Comparison of ENCODE assay signal across 9 cellular contexts in genomic region chr11:14583252-14584105, GRCh38.
A peak's percentile ranks its signal among the peaks of the same experiment; 100 is the strongest.
DNase-seq lines count a peak whose midpoint lies in the region; ATAC-seq and TF ChIP-seq lines count a peak whose summit lies in the region.
"Had no signal": no experiment of that assay in that cellular context is flagged by ENCODE, and none has a peak within 500 bp of the region (broad histone marks: within the 10 kb centered on the region; RNA-seq: fewer than 3 reads in every experiment).

No MANE protein-coding gene starts in this region.

- no peak overlapping the region for H3K27ac Mint-ChIP-seq in Calu3 (ENCODE audit: unreplicated experiment)
- H3K27ac Mint-ChIP-seq in nephron progenitor cell: peak overlapping the region; percentile 45

- CTCF ChIA-PET in Calu3 (lab: Charles Lee): interaction anchor here (0.7 kb wide), 1 partner anchor 118 kb away, joined by 3 read pairs; no protein-coding TSS in a partner anchor

- no TSS peak for BruUV-seq in Calu3 (replicated peaks; lab: Mats Ljungman, UMichigan)

- H3K9me3 Mint-ChIP-seq in Calu3 (ENCODE audit: low read depth, unreplicated experiment) (peaks cover 3% of the 10 kb centered on the region), nephron progenitor cell (no peaks in the 10 kb centered on the region)

- ATAC-seq in HG02588 (IDR thresholded peaks at IDR 0.05; ENCODE audit: unreplicated experiment): no peak

- no peak for TF ChIP-seq CTCF in Calu3 (IDR thresholded peaks at IDR 0.05; ENCODE audit: unreplicated experiment)
- TF ChIP-seq CTCF in nephron progenitor cell (IDR thresholded peaks at IDR 0.05): no peak

- DNase-seq in Calu3 (peak; percentile 10), NCI-H69 (lab: John Stamatoyannopoulos, UW) (peak; percentile 9), fibroblast of the conjunctiva (ENCODE audit: low read depth) (peak; percentile 86), nephron progenitor cell (no peak), erythroblast (lab: John Stamatoyannopoulos, UW) (no peak), NCI-H774 (lab: John Stamatoyannopoulos, UW) (no peak)
- no peak for DNase-seq in stimulated activated CD4-positive, alpha-beta T cell treated with anti-CD3 and anti-CD28 coated beads, Interleukin-2, amount 100 ng/mL, for 48 hours
- DNase-seq: spleen had no signal

- intact Hi-C loops in Calu3 (cut with micrococcal nuclease; ENCODE audit: unreplicated experiment): no loop called here

- TF ChIP-seq POLR2A in erythroblast (IDR thresholded peaks at IDR 0.05; ENCODE audit: low read length): no peak

- H3K4me3 Mint-ChIP-seq in Calu3 (ENCODE audit: low read depth, unreplicated experiment): peak overlapping the region; percentile 0
- H3K4me3 Mint-ChIP-seq in nephron progenitor cell: no peak overlapping the region

- H3K4me1 Mint-ChIP-seq in Calu3 (ENCODE audit: low read depth, unreplicated experiment) (peaks cover 27% of the 10 kb centered on the region), nephron progenitor cell (no peaks in the 10 kb centered on the region)

- H3K27me3 Mint-ChIP-seq in Calu3 (ENCODE audit: unreplicated experiment): no peaks in the 10 kb centered on the region
- no peaks in the 10 kb centered on the region for H3K27me3 Mint-ChIP-seq in nephron progenitor cell (ENCODE audit: low read depth, poor library complexity)

- H3K36me3 Mint-ChIP-seq in Calu3 (ENCODE audit: insufficient read depth, unreplicated experiment) (no peaks in the 10 kb centered on the region), nephron progenitor cell (ENCODE audit: low read depth) (peaks cover 5% of the 10 kb centered on the region)

Comparison
In these comparisons a context has a peak if more than half of its experiments do, and no peak if none do; other contexts are left out.
1. DNase-seq: peak in Calu3 (single experiment), NCI-H69 (single experiment) and fibroblast of the conjunctiva (single experiment); none in nephron progenitor cell (single experiment), stimulated activated CD4-positive, alpha-beta T cell treated with anti-CD3 and anti-CD28 coated beads, Interleukin-2, amount 100 ng/mL, for 48 hours (0 of 2), erythroblast (0 of 2) and NCI-H774 (single experiment).